Comparison of ENCODE assay signal across 1 cellular context in genomic region chr1:1306661-1307260, GRCh38.
TF ChIP-seq lines count a peak whose summit lies in the region.

No MANE protein-coding gene starts in this region.

TF ChIP-seq in WTC11, 78 proteins besides CTCF, POLR2A, EP300 and RAD21 (continued from another document):
- no peak for TF ChIP-seq ZNF671 (CRISPR knock-in tag; IDR thresholded peaks at IDR 0.05)
- TF ChIP-seq SOX15 (CRISPR knock-in tag; IDR thresholded peaks at IDR 0.05): no peak
- TF ChIP-seq PRDM15 (CRISPR knock-in tag; IDR thresholded peaks at IDR 0.05): no peak
- TF ChIP-seq ERG (CRISPR knock-in tag; IDR thresholded peaks at IDR 0.05): no peak
- no peak for TF ChIP-seq ZNF263 (CRISPR knock-in tag; IDR thresholded peaks at IDR 0.05; ENCODE audit: low read depth)
- no peak for TF ChIP-seq ZNF512 (CRISPR knock-in tag; IDR thresholded peaks at IDR 0.05; ENCODE audit: borderline replicate concordance)
